Comparison of ENCODE assay signal across 1 cellular context in genomic region chr6:113998811-113999210, GRCh38.
TF ChIP-seq lines count a peak whose summit lies in the region.

No MANE protein-coding gene starts in this region.

TF ChIP-seq in IMR-90, 13 proteins besides CTCF, POLR2A, EP300 and RAD21:
- TF ChIP-seq CHD1 (IDR thresholded peaks at IDR 0.05; ENCODE audit: low read depth, low read length) (no peak), CEBPB (IDR thresholded peaks at IDR 0.05; ENCODE audit: low read depth, low read length) (no peak), USF2 (IDR thresholded peaks at IDR 0.05; ENCODE audit: low read depth, low read length) (no peak), BHLHE40 (IDR thresholded peaks at IDR 0.05; ENCODE audit: low read depth, low read length) (no peak), NFE2L2 (IDR thresholded peaks at IDR 0.05; ENCODE audit: low read depth, low read length) (no peak), MAFK (IDR thresholded peaks at IDR 0.05; ENCODE audit: low read depth, low read length) (no peak), RFX5 (IDR thresholded peaks at IDR 0.05; ENCODE audit: low read depth, low read length) (no peak), FOS (IDR thresholded peaks at IDR 0.05; ENCODE audit: low read depth, low read length) (no peak), MAZ (IDR thresholded peaks at IDR 0.05; ENCODE audit: borderline replicate concordance, low read depth, low read length) (no peak), SMC3 (IDR thresholded peaks at IDR 0.05; ENCODE audit: low read depth, low read length) (no peak), RCOR1 (IDR thresholded peaks at IDR 0.05; ENCODE audit: insufficient replicate concordance, low read length) (no peak), MXI1 (IDR thresholded peaks at IDR 0.05; ENCODE audit: borderline replicate concordance, low read depth, low read length) (no peak)
- TF ChIP-seq, protein P1, sequence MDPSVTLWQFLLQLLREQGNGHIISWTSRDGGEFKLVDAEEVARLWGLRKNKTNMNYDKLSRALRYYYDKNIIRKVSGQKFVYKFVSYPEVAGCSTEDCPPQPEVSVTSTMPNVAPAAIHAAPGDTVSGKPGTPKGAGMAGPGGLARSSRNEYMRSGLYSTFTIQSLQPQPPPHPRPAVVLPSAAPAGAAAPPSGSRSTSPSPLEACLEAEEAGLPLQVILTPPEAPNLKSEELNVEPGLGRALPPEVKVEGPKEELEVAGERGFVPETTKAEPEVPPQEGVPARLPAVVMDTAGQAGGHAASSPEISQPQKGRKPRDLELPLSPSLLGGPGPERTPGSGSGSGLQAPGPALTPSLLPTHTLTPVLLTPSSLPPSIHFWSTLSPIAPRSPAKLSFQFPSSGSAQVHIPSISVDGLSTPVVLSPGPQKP (IDR thresholded peaks at IDR 0.05; ENCODE audit: borderline replicate concordance, low read depth, low read length), result no peak
